ENCODE assay signal across 8 cellular contexts in the genomic region with DNA sequence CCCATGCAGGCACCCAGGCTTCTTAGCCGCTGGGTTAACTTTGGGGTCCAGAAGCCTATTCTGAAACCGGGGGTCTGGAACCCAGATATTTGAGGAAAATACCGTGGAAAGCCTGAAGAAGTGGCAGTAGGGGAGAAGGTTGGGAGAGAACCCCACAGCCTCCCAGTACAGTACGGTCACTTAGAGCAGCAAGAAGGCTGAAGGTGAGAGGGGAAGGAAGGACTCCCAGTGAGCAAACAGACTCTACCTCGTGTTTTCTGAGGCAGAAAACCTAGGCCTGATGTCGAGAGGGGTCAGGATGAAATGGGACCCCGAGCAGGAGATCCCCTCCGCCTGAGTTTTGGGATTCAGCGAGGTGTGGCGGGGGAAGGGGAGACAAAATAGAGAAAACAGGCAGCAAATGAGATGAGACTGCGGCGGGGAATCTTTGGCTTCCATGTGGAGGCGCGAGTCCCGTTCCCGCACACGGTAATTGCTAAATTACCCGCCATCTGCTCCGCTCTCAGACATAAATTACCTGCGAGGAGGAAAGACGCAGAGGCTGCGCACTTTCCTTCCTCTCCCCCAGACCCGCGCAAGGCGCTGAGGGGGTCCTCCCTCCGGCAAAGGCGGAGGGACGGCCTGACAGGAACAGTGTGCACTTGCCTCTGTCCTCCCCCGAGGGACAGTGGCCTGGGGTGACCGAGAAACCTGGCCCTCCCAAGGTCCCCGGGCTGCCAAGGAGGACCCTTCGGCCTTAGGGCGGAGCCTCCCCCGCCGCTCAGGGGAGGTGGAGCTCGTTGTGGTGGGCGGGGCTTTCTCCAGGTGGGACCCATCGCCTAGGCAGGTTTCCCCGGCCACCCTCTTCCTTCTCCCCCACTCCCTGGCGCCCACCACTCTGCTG. TPM values are rescaled to one million over a fixed set of nuclear protein-coding genes. Genes with fewer than 3 reads are reported as not detected.
DNase-seq lines count a peak whose midpoint lies in the region; ATAC-seq and TF ChIP-seq lines count a peak whose summit lies in the region.

No MANE protein-coding gene starts in this region.

- TF ChIP-seq CTCF in lower lobe of right lung (IDR thresholded peaks at IDR 0.05): no peak

- no peaks in the 10 kb centered on the region for H3K9me3 ChIP-seq in lower lobe of right lung

- H3K4me1 ChIP-seq in lower lobe of right lung: peaks cover 18% of the 10 kb centered on the region

- H3K27me3 ChIP-seq in lower lobe of right lung (ENCODE audit: low read depth): peaks cover 62% of the 10 kb centered on the region

- peak; percentile 46 to 81 for ATAC-seq in lower lobe of right lung
- no peak for ATAC-seq in HG03045 (IDR thresholded peaks at IDR 0.05; ENCODE audit: unreplicated experiment)
- ATAC-seq in GM21528 (IDR thresholded peaks at IDR 0.05; ENCODE audit: low FRiP score, unreplicated experiment): no peak

- DNase-seq in stimulated activated CD4-positive, alpha-beta T cell treated with anti-CD3 and anti-CD28 coated beads, Interleukin-12 subunit alpha, Interleukin-12 subunit beta, amount 100 ng/mL, for 4 hours: peak; percentile 43
- DNase-seq in stimulated activated CD4-positive, alpha-beta T cell treated with anti-CD3 and anti-CD28 coated beads, Interleukin-1b, Interleukin-23, amount 100 ng/mL, for 48 hours: no peak
- peak; percentile 67 for DNase-seq in activated naive CD4-positive, alpha-beta T cell treated with anti-CD3 and anti-CD28 coated beads, Interleukin-2, amount 50 U/mL, for 16 hours
- no peak for DNase-seq in lower lobe of right lung
- DNase-seq in NK-92 treated with Interleukin-12 subunit alpha and Interleukin-12 subunit beta, amount 100 ng/mL, for 24 hours (lab: John Stamatoyannopoulos, UW): no peak
- DNase-seq in SHP77 treated with DMSO at 0.1 percent for 48 hours (lab: John Stamatoyannopoulos, UW): no peak

- no peak overlapping the region for H3K27ac ChIP-seq in lower lobe of right lung

- intact Hi-C loops in lower lobe of right lung (cut with DNase I): no loop called here

- no peaks in the 10 kb centered on the region for H3K36me3 ChIP-seq in lower lobe of right lung

- H3K4me3 ChIP-seq in lower lobe of right lung: peak overlapping the region; percentile 36

RNA-seq across cellular contexts. Expression of gene CALCOCO1, which starts 10.9 kb away (rescaled TPM):
- total RNA-seq in lower lobe of right lung: 212 TPM

RNA-seq across cellular contexts. Expression of gene CISTR, which starts 13.6 kb away (rescaled TPM):
- total RNA-seq in lower lobe of right lung: not detected

Comparison
In these comparisons a context has a peak if more than half of its experiments do, and no peak if none do; other contexts are left out.
1. DNase-seq: peak in stimulated activated CD4-positive, alpha-beta T cell treated with anti-CD3 and anti-CD28 coated beads, Interleukin-12 subunit alpha, Interleukin-12 subunit beta, amount 100 ng/mL, for 4 hours (single experiment) and activated naive CD4-positive, alpha-beta T cell treated with anti-CD3 and anti-CD28 coated beads, Interleukin-2, amount 50 U/mL, for 16 hours (single experiment); none in stimulated activated CD4-positive, alpha-beta T cell treated with anti-CD3 and anti-CD28 coated beads, Interleukin-1b, Interleukin-23, amount 100 ng/mL, for 48 hours (single experiment), lower lobe of right lung (single experiment), NK-92 treated with Interleukin-12 subunit alpha and Interleukin-12 subunit beta, amount 100 ng/mL, for 24 hours (single experiment) and SHP77 treated with DMSO at 0.1 percent for 48 hours (single experiment).
2. ATAC-seq: peak in lower lobe of right lung (2 of 2); none in HG03045 (single experiment) and GM21528 (single experiment).